In the genomic region with DNA sequence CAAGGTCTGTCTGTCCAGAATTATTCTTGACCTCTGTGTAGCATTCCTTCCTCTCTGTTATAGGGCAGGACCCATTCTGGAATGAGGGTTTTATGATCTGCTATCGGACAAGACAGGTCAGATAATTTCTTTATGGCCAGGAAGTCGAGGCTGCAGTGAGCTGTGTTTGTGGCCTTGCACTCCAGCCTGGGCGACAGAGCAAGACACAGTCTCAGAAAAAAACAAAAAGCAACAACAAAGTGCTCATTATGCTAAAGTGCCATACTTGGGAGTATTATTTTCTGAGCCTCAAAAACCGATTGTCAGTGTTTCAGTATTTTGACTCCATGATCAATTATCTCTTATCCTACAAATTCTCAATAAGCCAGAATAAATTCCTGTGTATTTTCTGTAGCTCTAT, we compare ENCODE assay signal across 25 cellular contexts. TPM values are rescaled to one million over a fixed set of nuclear protein-coding genes. Genes with fewer than 3 reads are reported as not detected.
DNase-seq lines count a peak whose midpoint lies in the region; ATAC-seq and TF ChIP-seq lines count a peak whose summit lies in the region.
"Had no signal": no experiment of that assay in that cellular context is flagged by ENCODE, and none has a peak within 500 bp of the region (broad histone marks: within the 10 kb centered on the region; RNA-seq: fewer than 3 reads in every experiment).

No MANE protein-coding gene starts in this region.

- DNase-seq in Ammon's horn (ENCODE audit: low spot score) (peak; percentile 78), ascending aorta (ENCODE audit: low spot score in 2 of 2) (no peak), hepatocyte (ENCODE audit: low spot score) (no peak), sigmoid colon (no peak), NOMO-1 (lab: John Stamatoyannopoulos, UW; ENCODE audit: unreplicated experiment in 2 of 2) (no peak), SHP77 treated with DMSO at 0.1 percent for 48 hours (lab: John Stamatoyannopoulos, UW) (no peak)
- DNase-seq: activated CD4-positive, alpha-beta T cell treated with anti-CD3 and anti-CD28 coated beads for 1 hour; activated naive CD4-positive, alpha-beta T cell treated with anti-CD3 and anti-CD28 coated beads, Interleukin-2, amount 10 ng/mL, durations not matched to agents 7 days and 5 days; activated T-cell treated with anti-CD3 and anti-CD28 coated beads, Interleukin-2, amount 50 U/mL, for 24 hours; effector CD4-positive, alpha-beta T cell; natural killer cell; NCI-H1092 treated with DMSO at 0.1 percent for 48 hours; NCI-H2081; NCI-H446; PC-3; stimulated activated CD4-positive, alpha-beta T cell treated with anti-CD3 and anti-CD28 coated beads, Interleukin-4, amount 100 ng/mL, for 24 hours; stimulated activated naive CD8-positive, alpha-beta T cell treated with anti-CD3 and anti-CD28 coated beads, Interleukin-15, Interleukin-2, amounts not matched to agents 100 U/mL and 50 U/mL, for 24 hours; T-cell; upper lobe of left lung had no signal

- peaks cover 24 to 67% of the 10 kb centered on the region in 2 donors for H3K4me1 ChIP-seq in ascending aorta
- peaks cover 26% of the 10 kb centered on the region for H3K4me1 ChIP-seq in hepatocyte (ENCODE audit: insufficient read depth)
- peaks cover 0 to 89% (median 80%) of the 10 kb centered on the region in 4 donors for H3K4me1 ChIP-seq in sigmoid colon

- no peak for TF ChIP-seq EP300 in sigmoid colon (IDR thresholded peaks at IDR 0.05)

- no peak for ATAC-seq in HG02798 (IDR thresholded peaks at IDR 0.05; ENCODE audit: poor library complexity, unreplicated experiment)
- ATAC-seq in HG03039 (IDR thresholded peaks at IDR 0.05; ENCODE audit: unreplicated experiment), result no peak
- ATAC-seq: GM23338; natural killer cell; PC-3; stimulated activated naive CD8-positive, alpha-beta T cell treated with anti-CD3 and anti-CD28 coated beads, Interleukin-15, Interleukin-2, amounts not matched to agents 100 U/mL and 50 U/mL, for 24 hours; T-cell had no signal

- intact Hi-C loops in ascending aorta (cut with DNase I) (no loop called here), sigmoid colon (cut with DNase I) (no loop called here)

- TF ChIP-seq CTCF in ascending aorta (IDR thresholded peaks at IDR 0.05) (no peak), hepatocyte (IDR thresholded peaks at IDR 0.05; ENCODE audit: poor library complexity) (no peak), sigmoid colon (IDR thresholded peaks at IDR 0.05) (no peak)

- H2AFZ ChIP-seq in hepatocyte, result no peak overlapping the region
- H2AFZ ChIP-seq: GM23338, parathyroid adenoma had no signal

- WGBS in hepatocyte (ENCODE audit: low lambda C conversion rate, missing lambda C conversion rate), result 49% methylated on average over 4 of the region's 4 CpGs
- 17 to 62% methylated on average over 4 of the region's 4 CpGs for WGBS in sigmoid colon, 2 donors

- H3K27ac ChIP-seq in ascending aorta (peak overlapping the region; percentile 96 to 97), hepatocyte (peak overlapping the region; percentile 69), sigmoid colon (peak overlapping the region; percentile 90 to 100 (median 96))
- H3K27ac ChIP-seq: C4-2B, parathyroid adenoma, upper lobe of left lung had no signal

- peak overlapping the region; percentile 50 for H3K4me2 ChIP-seq in hepatocyte
- H3K4me2 ChIP-seq: GM23338 had no signal

- H3K27me3 ChIP-seq in ascending aorta, result no peaks in the 10 kb centered on the region
- no peaks in the 10 kb centered on the region for H3K27me3 ChIP-seq in hepatocyte
- no peaks in the 10 kb centered on the region for H3K27me3 ChIP-seq in sigmoid colon
- H3K27me3 ChIP-seq: upper lobe of left lung had no signal

- H3K36me3 ChIP-seq in ascending aorta, result peaks cover 5 to 11% of the 10 kb centered on the region in 2 donors
- no peaks in the 10 kb centered on the region for H3K36me3 ChIP-seq in hepatocyte (replicated peaks; ENCODE audit: insufficient read depth, low read depth)
- H3K36me3 ChIP-seq in sigmoid colon, result peaks cover 0 to 15% (median 6%) of the 10 kb centered on the region in 4 donors

- no peak for TF ChIP-seq POLR2A in sigmoid colon (IDR thresholded peaks at IDR 0.05)

- peaks cover 77% of the 10 kb centered on the region for H3K79me2 ChIP-seq in hepatocyte

- no peaks in the 10 kb centered on the region for H3K9me3 ChIP-seq in ascending aorta
- H3K9me3 ChIP-seq in hepatocyte (ENCODE audit: low read depth), result no peaks in the 10 kb centered on the region
- H3K9me3 ChIP-seq in sigmoid colon, result no peaks in the 10 kb centered on the region
- H3K9me3 ChIP-seq: upper lobe of left lung had no signal

- H3K9me2 ChIP-seq in hepatocyte (replicated peaks; ENCODE audit: insufficient read depth), result no peaks in the 10 kb centered on the region

- H3K4me3 ChIP-seq in ascending aorta (no peak overlapping the region), hepatocyte (no peak overlapping the region), sigmoid colon (no peak overlapping the region)
- H3K4me3 ChIP-seq: GM23338, upper lobe of left lung had no signal

- no peaks in the 10 kb centered on the region for H4K20me1 ChIP-seq in hepatocyte (ENCODE audit: insufficient read depth, poor library complexity, severe bottlenecking)

RNA-seq across cellular contexts. Expression of gene CIPC, which starts 4.1 kb away (rescaled TPM):
- 5.0 TPM for total RNA-seq in ascending aorta
- total RNA-seq in hepatocyte, result 25.6 and 29.6 TPM in 2 replicates
- 9.6 and 10.5 TPM in 2 replicates for polyA plus RNA-seq in hepatocyte
- total RNA-seq in sigmoid colon, result 10 to 100 TPM; 59.7 to 96.1 (median 77.7) TPM
- 10 to 100 TPM; 14.8 to 21.0 (median 18.0) TPM for polyA plus RNA-seq in sigmoid colon

RNA-seq across cellular contexts. Expression of gene ZDHHC22, which starts 39.4 kb away (rescaled TPM):
- total RNA-seq in ascending aorta (not detected), hepatocyte (0.04 TPM in 1 of 2 replicates, not detected in the other), sigmoid colon (1 to 10 TPM in 2 of 4 donors, under 1 TPM in 2; 0.49 to 1.9 (median 1.0) TPM)
- polyA plus RNA-seq in hepatocyte (not detected in 2 replicates), sigmoid colon (under 1 TPM in 1 of 3 donors, not detected in 2; 0.67 TPM)
- total RNA-seq: natural killer cell had no signal
- polyA plus RNA-seq: esophagus had no signal
